In genomic region chr12:60035835-60036234, GRCh38 we compare ENCODE assay signal across 25 cellular contexts.
DNase-seq lines count a peak whose midpoint lies in the region; FAIRE-seq and TF ChIP-seq lines count a peak whose summit lies in the region.
"Had no signal": no experiment of that assay in that cellular context is flagged by ENCODE, and none has a peak within 500 bp of the region (broad histone marks: within the 10 kb centered on the region; RNA-seq: fewer than 3 reads in every experiment).

No MANE protein-coding gene starts in this region.

- H3K4ac ChIP-seq in trophoblast cell (ENCODE audit: low read depth, low read length) = no peak overlapping the region

- no peak overlapping the region for H2BK12ac ChIP-seq in trophoblast cell (ENCODE audit: low read length)

- no peaks in the 10 kb centered on the region for H4K20me1 ChIP-seq in endothelial cell of umbilical vein (replicated peaks; ENCODE audit: control insufficient read depth, extremely low read depth, insufficient read depth, low read length)

- peak overlapping the region; percentile 35 for H3K4me2 ChIP-seq in endothelial cell of umbilical vein (ENCODE audit: insufficient read depth, low read length)
- no peak overlapping the region for H3K4me2 ChIP-seq in trophoblast cell (ENCODE audit: low read length)

- no peak overlapping the region for H2BK5ac ChIP-seq in trophoblast cell (ENCODE audit: low read depth, low read length, poor library complexity)

- no peak overlapping the region for H3K27ac Mint-ChIP-seq in endothelial cell (ENCODE audit: unreplicated experiment)
- H3K27ac Mint-ChIP-seq: activated CD4-positive, alpha-beta T cell treated with anti-CD3 and anti-CD28 coated beads, Interleukin-2, amount 10 ng/mL, durations not matched to agents 7 days and 5 days; activated naive CD8-positive, alpha-beta T cell treated with anti-CD3 and anti-CD28 coated beads, Interleukin-2, amount 50 U/mL, for 24 hours; memory B cell; naive thymus-derived CD4-positive, alpha-beta T cell; T-cell had no signal

- no peaks in the 10 kb centered on the region for H3K79me1 ChIP-seq in trophoblast cell (ENCODE audit: low read length)

- dilution Hi-C loops in endothelial cell of umbilical vein (cut with MboI; ENCODE audit: extremely low pct_ligation_motif_present, low sequenced_read_pairs) = no loop called here

- no peak overlapping the region for H2BK120ac ChIP-seq in trophoblast cell (ENCODE audit: insufficient read depth, low read length, poor library complexity)

- H3K27me3 ChIP-seq in endothelial cell of umbilical vein (ENCODE audit: control insufficient read depth in 2 of 2, insufficient read depth in 2 of 2, low read length in 2 of 2) (no peaks in the 10 kb centered on the region), trophoblast cell (ENCODE audit: insufficient read depth, low read length) (no peaks in the 10 kb centered on the region)
- H3K27me3 ChIP-seq: cardiac muscle cell, gastroesophageal sphincter, MG63 had no signal

- H3K27ac ChIP-seq in endothelial cell of umbilical vein (ENCODE audit: insufficient read depth, low read depth, low read length) (peak overlapping the region; percentile 65), trophoblast cell (ENCODE audit: low read depth, low read length) (no peak overlapping the region)
- H3K27ac ChIP-seq: cardiac muscle cell, epithelial cell of prostate, gastroesophageal sphincter, skin epidermis had no signal

- CTCF ChIA-PET in endothelial cell of umbilical vein (lab: Charles Lee) = interaction anchor here (0.8 to 1.3 kb wide), 8 partner anchors 8 to 632 kb away, joined by 3 to 5 read pairs (median 3); no protein-coding TSS in a partner anchor

- TF ChIP-seq POLR2A in endothelial cell of umbilical vein (IDR thresholded peaks at IDR 0.05; ENCODE audit: low read depth, low read length) = no peak

- intact Hi-C loops in endothelial cell of umbilical vein (cut with micrococcal nuclease) = loop anchor here (1.0 to 5.0 kb wide), 2 partner anchors 36 to 197 kb away; no protein-coding TSS in a partner anchor

- H4K8ac ChIP-seq in trophoblast cell (ENCODE audit: low read depth, low read length) = no peak overlapping the region

- peaks cover 6% of the 10 kb centered on the region for H3K9me3 Mint-ChIP-seq in endothelial cell (ENCODE audit: unreplicated experiment)

- no peaks in the 10 kb centered on the region for H3K9me1 ChIP-seq in endothelial cell of umbilical vein (replicated peaks; ENCODE audit: control insufficient read depth, extremely low read depth, insufficient read depth, low read length)

- no peak overlapping the region for H3K9ac ChIP-seq in endothelial cell of umbilical vein (replicated peaks; ENCODE audit: extremely low read depth, insufficient read depth, low read length)
- H3K9ac ChIP-seq in trophoblast cell (ENCODE audit: low read length) = no peak overlapping the region

- peak; percentile 82 for FAIRE-seq in endothelial cell of umbilical vein (lab: Jason Lieb, UNC)
- FAIRE-seq: TTC549 had no signal

- H3K14ac ChIP-seq in trophoblast cell (ENCODE audit: low read length) = no peak overlapping the region

- peak; percentile 57 for DNase-seq in EH (ENCODE audit: low read depth)
- DNase-seq in LHCN-M2 (ENCODE audit: low read depth) = peak; percentile 32
- DNase-seq in endothelial cell of umbilical vein (ENCODE audit: low read depth, low spot score) = peak; percentile 84
- peak; percentile 0 to 39 for DNase-seq in trophoblast cell
- DNase-seq in NCI-H2029 (lab: John Stamatoyannopoulos, UW) = no peak
- no peak for DNase-seq in activated CD4-positive, alpha-beta T cell treated with anti-CD3 and anti-CD28 coated beads for 1 hour
- DNase-seq in endothelial cell (ENCODE audit: low spot score) = no peak
- DNase-seq in C1 segment of cervical spinal cord (lab: John Stamatoyannopoulos, UW) = no peak
- DNase-seq: activated CD4-positive, alpha-beta T cell treated with anti-CD3 and anti-CD28 coated beads, Interleukin-2, amount 10 ng/mL, durations not matched to agents 7 days and 5 days; activated effector memory CD4-positive, alpha-beta T cell treated with Interleukin-2 at 50 U/mL for 16 hours; activated naive CD8-positive, alpha-beta T cell treated with anti-CD3 and anti-CD28 coated beads, Interleukin-2, amount 50 U/mL, for 24 hours; DND-41; MG63; naive thymus-derived CD4-positive, alpha-beta T cell; NCI-H146; NCI-H774; stimulated activated CD4-positive, alpha-beta T cell treated with anti-CD3 and anti-CD28 coated beads, Interleukin-2, amount 100 ng/mL, for 24 hours; stimulated activated naive CD4-positive, alpha-beta T cell; T-cell had no signal

- peaks cover 4% of the 10 kb centered on the region for H3K27me3 Mint-ChIP-seq in endothelial cell (ENCODE audit: unreplicated experiment)
- H3K27me3 Mint-ChIP-seq: activated CD4-positive, alpha-beta T cell treated with anti-CD3 and anti-CD28 coated beads, Interleukin-2, amount 10 ng/mL, durations not matched to agents 7 days and 5 days; activated naive CD8-positive, alpha-beta T cell treated with anti-CD3 and anti-CD28 coated beads, Interleukin-2, amount 50 U/mL, for 24 hours; memory B cell; naive thymus-derived CD4-positive, alpha-beta T cell; T-cell had no signal

- H3K4me3 ChIP-seq in endothelial cell of umbilical vein (replicated peaks in 1 of 3; ENCODE audit: insufficient read depth in 1 of 3, low read depth in 1 of 3, low read length in 3 of 3) = no peak overlapping the region
- no peak overlapping the region for H3K4me3 ChIP-seq in trophoblast cell (ENCODE audit: low read depth, low read length)
- H3K4me3 ChIP-seq: cardiac muscle cell, gastroesophageal sphincter, MG63, skin epidermis had no signal

- H4K91ac ChIP-seq in trophoblast cell (ENCODE audit: low read depth, low read length) = no peak overlapping the region

- no peak overlapping the region for H3K18ac ChIP-seq in trophoblast cell (ENCODE audit: low read length)

- H3K4me1 ChIP-seq in endothelial cell of umbilical vein (ENCODE audit: control insufficient read depth, extremely low read depth, insufficient read depth, low read length) (peaks cover 20% of the 10 kb centered on the region), trophoblast cell (ENCODE audit: control insufficient read depth in 1 of 2, insufficient read depth in 2 of 2, low read length in 2 of 2) (no peaks in the 10 kb centered on the region)
- H3K4me1 ChIP-seq: gastroesophageal sphincter had no signal

- H4K12ac ChIP-seq in trophoblast cell (ENCODE audit: low read depth, low read length) = no peak overlapping the region

- H3K36me3 Mint-ChIP-seq in endothelial cell (ENCODE audit: low read depth, unreplicated experiment) = peaks cover 11% of the 10 kb centered on the region
- H3K36me3 Mint-ChIP-seq: memory B cell; naive thymus-derived CD4-positive, alpha-beta T cell; T-cell had no signal

- H3K79me2 ChIP-seq in endothelial cell of umbilical vein (ENCODE audit: control insufficient read depth, insufficient read depth, low read length) = no peaks in the 10 kb centered on the region
- no peaks in the 10 kb centered on the region for H3K79me2 ChIP-seq in trophoblast cell (ENCODE audit: control insufficient read depth, insufficient read depth, low read length, poor library complexity)

- H3K4me3 Mint-ChIP-seq in endothelial cell (ENCODE audit: unreplicated experiment) = no peak overlapping the region
- H3K4me3 Mint-ChIP-seq: activated CD4-positive, alpha-beta T cell treated with anti-CD3 and anti-CD28 coated beads, Interleukin-2, amount 10 ng/mL, durations not matched to agents 7 days and 5 days; activated naive CD8-positive, alpha-beta T cell treated with anti-CD3 and anti-CD28 coated beads, Interleukin-2, amount 50 U/mL, for 24 hours; memory B cell; naive thymus-derived CD4-positive, alpha-beta T cell; T-cell had no signal

- no peak overlapping the region for H3K23ac ChIP-seq in trophoblast cell (ENCODE audit: low read length)

- TF ChIP-seq CTCF in endothelial cell of umbilical vein (IDR thresholded peaks at IDR 0.05; ENCODE audit: extremely low read depth in 1 of 2, insufficient read depth in 1 of 2, low read depth in 1 of 2, low read length in 2 of 2) = no peak
- TF ChIP-seq CTCF in endothelial cell (IDR thresholded peaks at IDR 0.05; ENCODE audit: unreplicated experiment) = no peak

- BruUV-seq in endothelial cell of umbilical vein (replicated peaks; lab: Mats Ljungman, UMichigan) = no TSS peak

- POLR2A ChIA-PET in endothelial cell of umbilical vein (lab: Charles Lee) = no interaction called here

- H3K9me3 ChIP-seq in endothelial cell of umbilical vein (replicated peaks; ENCODE audit: control insufficient read depth, insufficient read depth, low read length) = no peaks in the 10 kb centered on the region
- H3K9me3 ChIP-seq in trophoblast cell (ENCODE audit: insufficient read depth, low read depth, low read length) = peaks cover 6% of the 10 kb centered on the region
- H3K9me3 ChIP-seq: MG63 had no signal

- no peak overlapping the region for H2AFZ ChIP-seq in endothelial cell of umbilical vein (ENCODE audit: low read depth, low read length)
- H2AFZ ChIP-seq in trophoblast cell (ENCODE audit: insufficient read depth, low read length, poor library complexity) = no peak overlapping the region

- no peaks in the 10 kb centered on the region for H3K36me3 ChIP-seq in endothelial cell of umbilical vein (ENCODE audit: control insufficient read depth in 2 of 2, extremely low read depth in 1 of 2, insufficient read depth in 2 of 2, low read length in 2 of 2)
- H3K36me3 ChIP-seq in trophoblast cell (ENCODE audit: control insufficient read depth in 1 of 2, insufficient read depth in 2 of 2, low read length in 2 of 2) = peaks cover 0 to 2% of the 10 kb centered on the region in 2 experiments
- H3K36me3 ChIP-seq: cardiac muscle cell, gastroesophageal sphincter, MG63 had no signal

- no peak overlapping the region for H2AK5ac ChIP-seq in trophoblast cell (ENCODE audit: low read length)

- peaks cover 3% of the 10 kb centered on the region for H3K4me1 Mint-ChIP-seq in endothelial cell (ENCODE audit: unreplicated experiment)
- H3K4me1 Mint-ChIP-seq: activated CD4-positive, alpha-beta T cell treated with anti-CD3 and anti-CD28 coated beads, Interleukin-2, amount 10 ng/mL, durations not matched to agents 7 days and 5 days; activated naive CD8-positive, alpha-beta T cell treated with anti-CD3 and anti-CD28 coated beads, Interleukin-2, amount 50 U/mL, for 24 hours; memory B cell; naive thymus-derived CD4-positive, alpha-beta T cell; T-cell had no signal

TF ChIP-seq in endothelial cell of umbilical vein, 7 proteins besides CTCF, POLR2A, EP300 and RAD21 (continues in another document):
- TF ChIP-seq POLR2AphosphoS5 (IDR thresholded peaks at IDR 0.05; ENCODE audit: insufficient read depth, low read depth, low read length) (peak; percentile 46), JUN (IDR thresholded peaks at IDR 0.05; ENCODE audit: borderline replicate concordance, insufficient read depth, insufficient read length, low read depth) (peak; percentile 88), MYC (IDR thresholded peaks at IDR 0.05; ENCODE audit: low read depth, low read length) (no peak), GATA2 (IDR thresholded peaks at IDR 0.05; ENCODE audit: insufficient read depth, insufficient read length, low read depth, low read length) (peak; percentile 17), MAX (IDR thresholded peaks at IDR 0.05; ENCODE audit: insufficient read depth, insufficient read length) (no peak)

Comparison
In these comparisons a context has a peak if more than half of its experiments do, and no peak if none do; other contexts are left out.
1. DNase-seq: peak in EH (single experiment), LHCN-M2 (single experiment), endothelial cell of umbilical vein (single experiment) and trophoblast cell (2 of 2); none in NCI-H2029 (single experiment), activated CD4-positive, alpha-beta T cell treated with anti-CD3 and anti-CD28 coated beads for 1 hour (single experiment), endothelial cell (single experiment) and C1 segment of cervical spinal cord (0 of 14).